1 cellular context compared by ENCODE assay signal in genomic region chr10:101843032-101843991, GRCh38.
TF ChIP-seq lines count a peak whose summit lies in the region.

Gene KCNIP2 (minus strand): TSS chr10:101843800. CDS start chr10:101843568, 232 bp downstream.

TF ChIP-seq in GM12878, 131 proteins besides CTCF, POLR2A, EP300 and RAD21 (continued from another document):
- peak in 1 of 2 experiments; percentile 24; a peak in 1 of 3 replicates for TF ChIP-seq EGR1 (IDR thresholded peaks at IDR 0.05; ENCODE audit: borderline replicate concordance in 1 of 2, low read depth in 2 of 2, low read length in 2 of 2)
- TF ChIP-seq ETV6 (conservative IDR thresholded peaks at IDR 0.05 in 1 of 2, IDR thresholded peaks at IDR 0.05 in 1 of 2; ENCODE audit: borderline replicate concordance in 1 of 2, low read depth in 1 of 2): no peak
- TF ChIP-seq SREBF2 (IDR thresholded peaks at IDR 0.05; ENCODE audit: low read length): no peak
- TF ChIP-seq BCL11A (IDR thresholded peaks at IDR 0.05; ENCODE audit: low read depth, low read length): no peak
- TF ChIP-seq PAX5 (IDR thresholded peaks at IDR 0.05; ENCODE audit: borderline replicate concordance, low read depth, low read length): no peak
- TF ChIP-seq FOS (IDR thresholded peaks at IDR 0.05; ENCODE audit: borderline replicate concordance, extremely low read depth, insufficient read length): no peak
- TF ChIP-seq MTA3 (IDR thresholded peaks at IDR 0.05; ENCODE audit: borderline replicate concordance, low read length): no peak
- no peak for TF ChIP-seq WRNIP1 (IDR thresholded peaks at IDR 0.05; ENCODE audit: borderline replicate concordance, low read depth, low read length)
- TF ChIP-seq MXI1 (IDR thresholded peaks at IDR 0.05; ENCODE audit: low read depth, low read length): no peak
- TF ChIP-seq RFX5 (IDR thresholded peaks at IDR 0.05; ENCODE audit: low read depth, low read length): no peak
- TF ChIP-seq NR2C2 (IDR thresholded peaks at IDR 0.05; ENCODE audit: borderline replicate concordance, control insufficient read depth, insufficient read length, low read depth): no peak
- no peak for TF ChIP-seq NR2F1 (conservative IDR thresholded peaks at IDR 0.05)
- TF ChIP-seq CEBPZ (IDR thresholded peaks at IDR 0.05; ENCODE audit: low read depth, low read length): no peak
- TF ChIP-seq RCOR1 (conservative IDR thresholded peaks at IDR 0.05; ENCODE audit: low read depth, low read length): no peak
- no peak for TF ChIP-seq ZNF217 (IDR thresholded peaks at IDR 0.05)
- TF ChIP-seq TCF12 (IDR thresholded peaks at IDR 0.05; ENCODE audit: low read depth, low read length): peak; percentile 42; the same call in 1 of the 2 replicates
- TF ChIP-seq ZNF24 (IDR thresholded peaks at IDR 0.05): no peak
- TF ChIP-seq EZH2 (IDR thresholded peaks at IDR 0.05; ENCODE audit: borderline replicate concordance, control insufficient read depth, low read depth, low read length): no peak
- TF ChIP-seq TCF7 (IDR thresholded peaks at IDR 0.05; ENCODE audit: borderline replicate concordance): no peak
- TF ChIP-seq ZNF592 (IDR thresholded peaks at IDR 0.05): 0 out of 2 replicates have a peak, but pooled peaks have one; percentile 39
- TF ChIP-seq TCF3 (IDR thresholded peaks at IDR 0.05; ENCODE audit: borderline replicate concordance, insufficient read depth, low read depth, low read length): no peak
